ENCODE assay signal across 24 cellular contexts in genomic region chr14:61582815-61583214, GRCh38.
DNase-seq lines count a peak whose midpoint lies in the region; ATAC-seq, FAIRE-seq and TF ChIP-seq lines count a peak whose summit lies in the region.
"Had no signal": no experiment of that assay in that cellular context is flagged by ENCODE, and none has a peak within 500 bp of the region (broad histone marks: within the 10 kb centered on the region; RNA-seq: fewer than 3 reads in every experiment).

No MANE protein-coding gene starts in this region.

- H3K4me1 ChIP-seq in IMR-90 (ENCODE audit: control insufficient read depth, insufficient read depth, low read length): peaks cover 23% of the 10 kb centered on the region
- H3K4me1 ChIP-seq in skeletal muscle satellite cell (ENCODE audit: control insufficient read depth, insufficient read depth, low read length): peaks cover 75% of the 10 kb centered on the region

- peak overlapping the region; percentile 77; the same call in 1 of the 2 replicates for H2BK120ac ChIP-seq in IMR-90 (ENCODE audit: low read depth, low read length)

- POLR2A ChIA-PET in IMR-90 (lab: Charles Lee; ENCODE audit: unreplicated experiment): no interaction called here

- no peak for FAIRE-seq in RCC 7860 (lab: Jason Lieb, UNC)
- FAIRE-seq: urothelium cell line had no signal

- H2AFZ ChIP-seq in IMR-90 (replicated peaks; ENCODE audit: low read length, poor library complexity): no peak overlapping the region
- H2AFZ ChIP-seq: PC-9 had no signal

- H3K4me3 ChIP-seq in AG10803 (ENCODE audit: low read length) (no peak overlapping the region), IMR-90 (ENCODE audit: insufficient read depth, low read depth, low read length) (no peak overlapping the region), fibroblast of the aortic adventitia (ENCODE audit: low read depth, low read length) (no peak overlapping the region), skeletal muscle satellite cell (ENCODE audit: low read length) (no peak overlapping the region)
- H3K4me3 ChIP-seq: body of pancreas, PC-9 had no signal

- no peak for TF ChIP-seq POLR2A in IMR-90 (IDR thresholded peaks at IDR 0.05; ENCODE audit: low read depth, low read length)

- peaks cover 26% of the 10 kb centered on the region for H3K9me1 ChIP-seq in IMR-90 (ENCODE audit: insufficient read depth, low read length)

- no peak overlapping the region for H4K5ac ChIP-seq in IMR-90 (ENCODE audit: low read depth, low read length)

- no peak for TF ChIP-seq CTCF in AG10803 (conservative IDR thresholded peaks at IDR 0.05; ENCODE audit: low read length)
- no peak for TF ChIP-seq CTCF in IMR-90 (conservative IDR thresholded peaks at IDR 0.05; ENCODE audit: low read depth, low read length)
- no peak for TF ChIP-seq CTCF in fibroblast of the aortic adventitia (IDR thresholded peaks at IDR 0.05; ENCODE audit: insufficient read depth, low read length)

- BruUV-seq in IMR-90 (replicated peaks; lab: Mats Ljungman, UMichigan): no TSS peak

- H4K8ac ChIP-seq in IMR-90 (ENCODE audit: low read depth in 2 of 2, low read length in 2 of 2): no peak overlapping the region

- H3K4me2 ChIP-seq in IMR-90 (ENCODE audit: low read depth, low read length): no peak overlapping the region
- H3K4me2 ChIP-seq in skeletal muscle satellite cell (ENCODE audit: low read length): no peak overlapping the region
- H3K4me2 ChIP-seq: PC-9 had no signal

- DNase-seq in AG10803 (ENCODE audit: low read depth) (peak; percentile 72), IMR-90 (no peak), fibroblast of the aortic adventitia (ENCODE audit: low read depth) (peak; percentile 82), NCI-H2196 (lab: John Stamatoyannopoulos, UW; ENCODE audit: unreplicated experiment) (no peak), RCC 7860 (ENCODE audit: low spot score) (no peak)
- DNase-seq: activated CD8-positive, alpha-beta T cell treated with anti-CD3 and anti-CD28 coated beads, Interleukin-2, amount 10 ng/mL, durations not matched to agents 7 days and 5 days; activated effector memory CD4-positive, alpha-beta T cell treated with Interleukin-2 at 50 U/mL for 16 hours; activated T-cell treated with anti-CD3 and anti-CD28 coated beads for 4 hours; body of pancreas; CD4-positive, CD25-positive, alpha-beta regulatory T cell; foreskin fibroblast; HCEC 1CT; hippocampal formation; midbrain; NCI-H1417; NCI-H510A; posterior cingulate gyrus; substantia nigra had no signal

- peak overlapping the region; percentile 68 for H2BK5ac ChIP-seq in IMR-90 (ENCODE audit: low read depth, low read length, poor library complexity, severe bottlenecking)

- H3K36me3 ChIP-seq in IMR-90 (ENCODE audit: control insufficient read depth, insufficient read depth, low read length): no peaks in the 10 kb centered on the region
- no peaks in the 10 kb centered on the region for H3K36me3 ChIP-seq in skeletal muscle satellite cell (ENCODE audit: insufficient read depth, low read length)

- peaks cover 6 to 22% of the 10 kb centered on the region in 2 experiments; a peak in 3 of 4 replicates for H3K79me1 ChIP-seq in IMR-90 (ENCODE audit: low read depth in 1 of 2, low read length in 2 of 2)

- H3K9me3 ChIP-seq in IMR-90 (ENCODE audit: control insufficient read depth, insufficient read depth, low read length) (no peaks in the 10 kb centered on the region), skeletal muscle satellite cell (replicated peaks; ENCODE audit: low read length) (no peaks in the 10 kb centered on the region)
- H3K9me3 ChIP-seq: body of pancreas had no signal

- H4K20me1 ChIP-seq in IMR-90 (ENCODE audit: insufficient read depth, low read length): no peaks in the 10 kb centered on the region

- no peak overlapping the region for H3K27ac ChIP-seq in IMR-90 (ENCODE audit: insufficient read depth, low read length)
- H3K27ac ChIP-seq: PC-9 had no signal

- CTCF ChIA-PET in IMR-90 (lab: Yijun Ruan, JAX): no interaction called here

- H2AK9ac ChIP-seq in IMR-90 (replicated peaks; ENCODE audit: low read depth, low read length, poor library complexity): no peak overlapping the region

- in situ Hi-C loops in IMR-90 (cut with MboI; ENCODE audit: low sequenced_read_pairs): no loop called here

- intact Hi-C loops in IMR-90 (cut with micrococcal nuclease): no loop called here

- H3K23ac ChIP-seq in IMR-90 (ENCODE audit: low read depth, low read length): no peak overlapping the region

- dilution Hi-C loops in IMR-90 (cut with HindIII; ENCODE audit: low sequenced_read_pairs, unreplicated experiment): no loop called here

- no peak for TF ChIP-seq RAD21 in IMR-90 (IDR thresholded peaks at IDR 0.05; ENCODE audit: low read length)

- no peak overlapping the region for H2AK5ac ChIP-seq in IMR-90 (ENCODE audit: low read depth, low read length)

- H2BK15ac ChIP-seq in IMR-90 (ENCODE audit: low read depth, low read length): 0 out of 3 replicates have a peak overlapping the region, but pooled peaks have one; percentile 72

- H4K91ac ChIP-seq in IMR-90 (ENCODE audit: insufficient read depth, low read depth, low read length): 0 out of 2 replicates have a peak overlapping the region, but pooled peaks have one; percentile 32

- H3K18ac ChIP-seq in IMR-90 (ENCODE audit: low read depth, low read length): no peak overlapping the region; the same call in 1 of the 2 replicates

- H3K9ac ChIP-seq in IMR-90 (ENCODE audit: low read depth, low read length) (no peak overlapping the region), skeletal muscle satellite cell (ENCODE audit: low read depth, low read length) (peak overlapping the region; percentile 6)

- H3K56ac ChIP-seq in IMR-90 (ENCODE audit: extremely low read depth, insufficient read depth, low read length): no peak overlapping the region

- H3K4ac ChIP-seq in IMR-90 (ENCODE audit: low read depth, low read length): peak overlapping the region; percentile 37; the same call in 1 of the 2 replicates

- ATAC-seq in IMR-90 (ENCODE audit: low read depth) (no peak), HG02870 (IDR thresholded peaks at IDR 0.05; ENCODE audit: unreplicated experiment) (no peak)
- ATAC-seq: activated CD4-positive, CD25-positive, alpha-beta regulatory T cell treated with anti-CD3 and anti-CD28 coated beads, Interleukin-2, amount 50 U/mL, for 24 hours; activated CD8-positive, alpha-beta T cell treated with anti-CD3 and anti-CD28 coated beads, Interleukin-2, amount 10 ng/mL, durations not matched to agents 7 days and 5 days; body of pancreas; natural killer cell treated with Interleukin-12 subunit alpha and Interleukin-12 subunit beta and Interleukin-15 and Interleukin-18, amount 100 ng/mL, for 72 hours had no signal

- WGBS in IMR-90 (ENCODE audit: extremely low coverage in 2 of 2, insufficient read length in 1 of 2), 2 experiments: no CpG with 5 or more reads among the region's 2 CpGs

- 0 out of 2 replicates have a peak overlapping the region, but pooled peaks have one; percentile 27 for H2BK20ac ChIP-seq in IMR-90 (ENCODE audit: low read depth, low read length)

- H3K14ac ChIP-seq in IMR-90 (replicated peaks; ENCODE audit: low read depth, low read length): 0 out of 2 replicates have a peak overlapping the region, but pooled peaks have one; percentile 45

- H3K27me3 ChIP-seq in IMR-90 (ENCODE audit: control insufficient read depth, insufficient read depth, low read length): no peaks in the 10 kb centered on the region
- H3K27me3 ChIP-seq in skeletal muscle satellite cell (ENCODE audit: control insufficient read depth, insufficient read depth, low read length): no peaks in the 10 kb centered on the region
- H3K27me3 ChIP-seq: body of pancreas had no signal

TF ChIP-seq in IMR-90, 13 proteins besides CTCF, POLR2A, EP300 and RAD21:
- TF ChIP-seq RCOR1 (IDR thresholded peaks at IDR 0.05; ENCODE audit: insufficient replicate concordance, low read length) (no peak), FOS (IDR thresholded peaks at IDR 0.05; ENCODE audit: low read depth, low read length) (no peak), SMC3 (IDR thresholded peaks at IDR 0.05; ENCODE audit: low read depth, low read length) (no peak), ELK1 (IDR thresholded peaks at IDR 0.05; ENCODE audit: borderline replicate concordance, low read depth, low read length) (no peak), RFX5 (IDR thresholded peaks at IDR 0.05; ENCODE audit: low read depth, low read length) (no peak), BHLHE40 (IDR thresholded peaks at IDR 0.05; ENCODE audit: low read depth, low read length) (no peak), CEBPB (IDR thresholded peaks at IDR 0.05; ENCODE audit: low read depth, low read length) (no peak), CHD1 (IDR thresholded peaks at IDR 0.05; ENCODE audit: low read depth, low read length) (no peak), MAZ (IDR thresholded peaks at IDR 0.05; ENCODE audit: borderline replicate concordance, low read depth, low read length) (no peak), USF2 (IDR thresholded peaks at IDR 0.05; ENCODE audit: low read depth, low read length) (no peak), MAFK (IDR thresholded peaks at IDR 0.05; ENCODE audit: low read depth, low read length) (no peak), NFE2L2 (IDR thresholded peaks at IDR 0.05; ENCODE audit: low read depth, low read length) (no peak)

Comparison
In these comparisons a context has a peak if more than half of its experiments do, and no peak if none do; other contexts are left out.
1. DNase-seq: peak in AG10803 (single experiment) and fibroblast of the aortic adventitia (single experiment); none in IMR-90 (single experiment), NCI-H2196 (single experiment) and RCC 7860 (single experiment).